26 cellular contexts compared by ENCODE assay signal in genomic region chr21:37677006-37677405, GRCh38.
"Had no signal": no experiment of that assay in that cellular context is flagged by ENCODE, and none has a peak within 500 bp of the region (broad histone marks: within the 10 kb centered on the region; RNA-seq: fewer than 3 reads in every experiment).

No MANE protein-coding gene starts in this region.

- ATAC-seq: left colon, left lung, natural killer cell had no signal

- H3K36me3 ChIP-seq: left lung, neural progenitor cell, ovary, suprapubic skin, thoracic aorta, tibial artery, upper lobe of right lung had no signal

- H3K27ac ChIP-seq: left lung, neural progenitor cell, ovary, skin epidermis, suprapubic skin, thoracic aorta, tibial artery, upper lobe of right lung had no signal

- H2AFZ ChIP-seq: neural progenitor cell had no signal

- H3K9ac ChIP-seq: neural progenitor cell had no signal

- H3K4me3 ChIP-seq: left lung, lung, neural progenitor cell, ovary, skin epidermis, suprapubic skin, thoracic aorta, tibial artery, upper lobe of right lung had no signal

- DNase-seq: hypothalamus; immature natural killer cell; kidney; left colon; left lung; mesendoderm; naive B cell; natural killer cell; nephron progenitor cell; ovary; right cardiac atrium; stimulated activated CD4-positive, alpha-beta T cell treated with anti-CD3 and anti-CD28 coated beads, Interleukin-12 subunit alpha, Interleukin-12 subunit beta, amount 100 ng/mL, for 4 hours; stimulated activated CD4-positive, alpha-beta T cell treated with anti-CD3 and anti-CD28 coated beads, Interleukin-15, amount 100 ng/mL, for 24 hours; stimulated activated CD4-positive, alpha-beta T cell treated with anti-CD3 and anti-CD28 coated beads, Interleukin-2, amount 100 ng/mL, for 24 hours; stimulated activated CD4-positive, alpha-beta T cell treated with anti-CD3 and anti-CD28 coated beads, Interleukin-4, amount 100 ng/mL, for 1 hour; stimulated activated naive CD4-positive, alpha-beta T cell; tibial artery; trophoblast cell; upper lobe of right lung had no signal

- FAIRE-seq: islet of Langerhans, kidney, urothelium cell line had no signal

- H3K27me3 ChIP-seq: ovary had no signal

- H3K9me3 ChIP-seq: left lung, ovary, suprapubic skin, thoracic aorta, tibial artery, upper lobe of right lung had no signal

- H3K4me2 ChIP-seq: neural progenitor cell had no signal

- H3K4me1 ChIP-seq: neural progenitor cell had no signal
